In genomic region chr20:43721429-43722152, GRCh38 we compare ENCODE assay signal across 10 cellular contexts. TPM values are rescaled to one million over a fixed set of nuclear protein-coding genes. Genes with fewer than 3 reads are reported as not detected.
DNase-seq lines count a peak whose midpoint lies in the region; ATAC-seq and TF ChIP-seq lines count a peak whose summit lies in the region.
"Had no signal": no experiment of that assay in that cellular context is flagged by ENCODE, and none has a peak within 500 bp of the region (broad histone marks: within the 10 kb centered on the region; RNA-seq: fewer than 3 reads in every experiment).

No MANE protein-coding gene starts in this region.

- DNase-seq in Right ventricle myocardium superior (peak; percentile 33), left ventricle myocardium inferior (no peak), NCI-H2171 treated with DMSO at 0.1 percent for 48 hours (lab: John Stamatoyannopoulos, UW) (peak; percentile 92)
- no peak for DNase-seq in effector memory CD4-positive, alpha-beta T cell

- H3K9me3 ChIP-seq in left ventricle myocardium inferior (replicated peaks) (peaks cover 6% of the 10 kb centered on the region), thymus (ENCODE audit: control insufficient read depth) (no peaks in the 10 kb centered on the region)
- no peaks in the 10 kb centered on the region for H3K9me3 ChIP-seq in effector memory CD4-positive, alpha-beta T cell (ENCODE audit: control insufficient read depth, low read length)

- H3K4me1 ChIP-seq in left ventricle myocardium inferior (no peaks in the 10 kb centered on the region), thymus (ENCODE audit: control insufficient read depth, insufficient read depth, low read length) (peaks cover 9% of the 10 kb centered on the region)
- H3K4me1 ChIP-seq in effector memory CD4-positive, alpha-beta T cell (ENCODE audit: control insufficient read depth, insufficient read depth, low read length, poor library complexity, severe bottlenecking): peaks cover 8% of the 10 kb centered on the region

- no peak overlapping the region for H3K27ac ChIP-seq in left ventricle myocardium inferior (replicated peaks)
- no peak overlapping the region for H3K27ac ChIP-seq in effector memory CD4-positive, alpha-beta T cell (ENCODE audit: insufficient read depth, low read length, poor library complexity, severe bottlenecking)
- H3K27ac ChIP-seq in thymus (ENCODE audit: low read depth): peak overlapping the region; percentile 65

- H3K4me3 ChIP-seq in left ventricle myocardium inferior (no peak overlapping the region), thymus (ENCODE audit: low read length) (no peak overlapping the region)
- H3K4me3 ChIP-seq in effector memory CD4-positive, alpha-beta T cell (ENCODE audit: insufficient read depth, low read depth, low read length, poor library complexity, severe bottlenecking): peak overlapping the region; percentile 31

- no peak for TF ChIP-seq CTCF in left ventricle myocardium inferior (IDR thresholded peaks at IDR 0.05; ENCODE audit: borderline replicate concordance)

- H3K27me3 ChIP-seq in left ventricle myocardium inferior (ENCODE audit: low read depth) (peaks cover 19% of the 10 kb centered on the region), thymus (ENCODE audit: control insufficient read depth, insufficient read depth) (no peaks in the 10 kb centered on the region)
- H3K27me3 ChIP-seq in effector memory CD4-positive, alpha-beta T cell (replicated peaks; ENCODE audit: control insufficient read depth, insufficient read depth, low read length, poor library complexity, severe bottlenecking): no peaks in the 10 kb centered on the region

- intact Hi-C loops in Right ventricle myocardium superior (cut with DNase I) (no loop called here), left ventricle myocardium inferior (cut with micrococcal nuclease) (no loop called here)

- 73% methylated on average over 15 of the region's 15 CpGs for WGBS in thymus

- no peak for ATAC-seq in Right ventricle myocardium superior (ENCODE audit: poor library complexity)
- ATAC-seq in HG03354 (IDR thresholded peaks at IDR 0.05; ENCODE audit: poor library complexity, severe bottlenecking, unreplicated experiment): no peak
- no peak for ATAC-seq in GM19351 (IDR thresholded peaks at IDR 0.05; ENCODE audit: unreplicated experiment)
- ATAC-seq in GM21825 (IDR thresholded peaks at IDR 0.05; ENCODE audit: unreplicated experiment): no peak

- H3K36me3 ChIP-seq in left ventricle myocardium inferior (no peaks in the 10 kb centered on the region), thymus (ENCODE audit: control insufficient read depth, insufficient read depth) (peaks cover 9% of the 10 kb centered on the region)
- H3K36me3 ChIP-seq in effector memory CD4-positive, alpha-beta T cell (ENCODE audit: control insufficient read depth, insufficient read depth, low read length): no peaks in the 10 kb centered on the region

RNA-seq across cellular contexts. Expression of gene GTSF1L, which starts 5.2 kb away (rescaled TPM):
- total RNA-seq in Right ventricle myocardium superior: not detected
- not detected for total RNA-seq in left ventricle myocardium inferior
- 0.75 TPM for polyA plus RNA-seq in thymus
- total RNA-seq: G401, urinary bladder had no signal
- polyA plus RNA-seq: urinary bladder had no signal

RNA-seq across cellular contexts. Expression of gene MYBL2, which starts 54.7 kb away (rescaled TPM):
- 0.78 TPM for total RNA-seq in Right ventricle myocardium superior
- 0.44 TPM for total RNA-seq in left ventricle myocardium inferior
- 2.4 TPM for polyA plus RNA-seq in thymus

Comparison
In these comparisons a context has a peak if more than half of its experiments do, and no peak if none do; other contexts are left out.
1. DNase-seq: peak in Right ventricle myocardium superior (single experiment) and NCI-H2171 treated with DMSO at 0.1 percent for 48 hours (single experiment); none in left ventricle myocardium inferior (single experiment) and effector memory CD4-positive, alpha-beta T cell (0 of 3).